In genomic region chr11:111351374-111352081, GRCh38 we compare ENCODE assay signal across 1 cellular context.
TF ChIP-seq lines count a peak whose summit lies in the region.

No MANE protein-coding gene starts in this region.

TF ChIP-seq in SK-N-SH treated with all-trans-retinoic acid at 6 μM for 48 hours, 23 proteins besides CTCF, POLR2A, EP300 and RAD21 (continued from another document):
- TF ChIP-seq POU6F1 (CRISPR knock-in tag; IDR thresholded peaks at IDR 0.05; ENCODE audit: borderline replicate concordance, low read depth) (no peak), ZNF8 (CRISPR knock-in tag; IDR thresholded peaks at IDR 0.05) (no peak), RARB (CRISPR knock-in tag; IDR thresholded peaks at IDR 0.05) (no peak), ARNTL (CRISPR knock-in tag; IDR thresholded peaks at IDR 0.05; ENCODE audit: borderline replicate concordance, low read depth) (no peak), TSHZ2 (CRISPR knock-in tag; IDR thresholded peaks at IDR 0.05) (no peak), SNAI2 (CRISPR knock-in tag; IDR thresholded peaks at IDR 0.05) (no peak), ZC3H10 (CRISPR knock-in tag; IDR thresholded peaks at IDR 0.05) (no peak)
